Comparison of ENCODE assay signal across 1 cellular context in the genomic region with DNA sequence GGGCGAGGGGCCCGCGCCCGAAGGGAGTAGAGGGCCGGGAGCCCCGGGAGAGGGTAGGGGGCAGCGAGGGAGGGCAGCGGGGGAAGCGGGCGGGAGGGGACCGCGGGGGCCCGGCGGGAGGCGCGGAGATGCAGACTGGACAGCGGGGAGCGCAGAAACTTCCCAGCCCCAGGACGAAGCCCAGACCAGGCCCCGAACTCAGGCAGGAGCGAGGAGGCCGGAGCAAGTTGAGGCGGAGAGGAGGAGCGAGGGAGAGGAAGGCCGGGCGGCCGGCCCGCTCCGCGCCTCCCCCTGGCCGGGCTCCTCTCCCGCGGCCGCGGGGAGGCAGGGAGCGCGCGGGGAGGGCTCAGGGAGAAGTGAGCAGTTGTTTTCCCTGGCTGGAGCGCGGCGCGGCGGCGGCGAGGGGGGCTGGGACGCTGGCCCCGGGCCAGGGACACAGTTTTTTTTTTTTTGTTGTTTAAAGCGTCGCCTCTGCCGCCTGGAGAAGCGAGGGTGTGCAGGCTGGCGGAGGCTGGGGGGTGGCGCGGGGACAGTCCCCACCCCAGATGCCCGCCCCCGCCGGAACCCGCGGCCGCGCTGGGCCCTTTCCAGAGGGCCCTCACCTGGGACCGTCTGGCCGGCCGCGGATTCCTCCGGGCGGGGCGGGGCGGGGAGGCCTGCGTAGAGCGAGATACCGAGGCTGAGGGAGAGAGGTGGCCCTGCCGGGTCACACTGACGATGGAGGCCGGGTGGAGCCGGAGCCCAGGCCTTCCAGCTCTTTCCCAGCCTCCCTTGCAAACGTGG.
TF ChIP-seq lines count a peak whose summit lies in the region.

A gene (minus strand): TSS at position 358 of the 783 bp plus-strand sequence. CDS start 400 bp downstream, outside the sequence.

TF ChIP-seq in K562, 482 proteins besides CTCF, POLR2A, EP300 and RAD21 (continued from another document and continues in another):
- TF ChIP-seq KLF6 (CRISPR knock-in tag; IDR thresholded peaks at IDR 0.05; ENCODE audit: borderline replicate concordance) (no peak), ZNF668 (CRISPR knock-in tag; IDR thresholded peaks at IDR 0.05) (no peak), TEAD4 (IDR thresholded peaks at IDR 0.05; ENCODE audit: low read length) (peak; percentile 38; the same call in 1 of the 2 replicates), TEAD4 (CRISPR knock-in tag; IDR thresholded peaks at IDR 0.05; ENCODE audit: borderline replicate concordance) (no peak), CBFB (CRISPR knock-in tag; IDR thresholded peaks at IDR 0.05) (no peak), TFAM (CRISPR knock-in tag; conservative IDR thresholded peaks at IDR 0.05) (no peak), RBM22 (IDR thresholded peaks at IDR 0.05; ENCODE audit: low read depth, low read length, poor library complexity, severe bottlenecking) (no peak), TEAD1 (CRISPR knock-in tag; IDR thresholded peaks at IDR 0.05) (peak; percentile 63 to 75; a peak in 2 of 4 replicates), HLTF (IDR thresholded peaks at IDR 0.05) (no peak), HMGN3 (IDR thresholded peaks at IDR 0.05; ENCODE audit: borderline replicate concordance, extremely low read depth, insufficient read length, low read depth, low read length) (peak; percentile 70), ZNF316 (IDR thresholded peaks at IDR 0.05) (no peak), ZNF445 (CRISPR knock-in tag; IDR thresholded peaks at IDR 0.05; ENCODE audit: low read depth) (no peak), SUPT5H (IDR thresholded peaks at IDR 0.05) (no peak), GATAD2A (IDR thresholded peaks at IDR 0.05) (0 out of 2 replicates have a peak, but pooled peaks have one; percentile 24), TSC22D4 (tag; IDR thresholded peaks at IDR 0.05) (no peak), RBM15 (IDR thresholded peaks at IDR 0.05; ENCODE audit: insufficient read depth, low read length) (no peak), FIP1L1 (IDR thresholded peaks at IDR 0.05; ENCODE audit: low read depth, low read length, poor library complexity, severe bottlenecking) (peak; percentile 13), XRCC3 (IDR thresholded peaks at IDR 0.05) (no peak), ZNF274 (IDR thresholded peaks at IDR 0.05; ENCODE audit: borderline replicate concordance, low read depth, low read length) (no peak), RBBP5 (IDR thresholded peaks at IDR 0.05; ENCODE audit: borderline replicate concordance, insufficient read depth, low read length, poor library complexity, severe bottlenecking) (peak; percentile 52), KLF1 (tag; IDR thresholded peaks at IDR 0.05) (no peak), THRAP3 (IDR thresholded peaks at IDR 0.05; ENCODE audit: borderline replicate concordance) (no peak), ESRRB (CRISPR knock-in tag; IDR thresholded peaks at IDR 0.05; ENCODE audit: borderline replicate concordance) (no peak), TEAD2 (tag; IDR thresholded peaks at IDR 0.05) (0 out of 2 replicates have a peak, but pooled peaks have one; percentile 23), KDM4B (IDR thresholded peaks at IDR 0.05; ENCODE audit: borderline replicate concordance in 2 of 2, low read depth in 1 of 2) (no peak), IRF2 (CRISPR knock-in tag; IDR thresholded peaks at IDR 0.05) (no peak), ELF1 (tag; IDR thresholded peaks at IDR 0.05) (no peak), XRCC5 (IDR thresholded peaks at IDR 0.05; ENCODE audit: low read depth, low read length) (no peak), NELFE (IDR thresholded peaks at IDR 0.05; ENCODE audit: insufficient read depth, insufficient read length) (no peak), ZNF77 (CRISPR knock-in tag; IDR thresholded peaks at IDR 0.05) (no peak), GTF2A2 (tag; IDR thresholded peaks at IDR 0.05) (no peak), NFXL1 (CRISPR knock-in tag; IDR thresholded peaks at IDR 0.05) (no peak), TBP (optimal IDR thresholded peaks at IDR 0.05; ENCODE audit: low read depth, low read length) (no peak), FOS (IDR thresholded peaks at IDR 0.05; ENCODE audit: extremely low read depth, insufficient read length) (no peak), CHD2 (IDR thresholded peaks at IDR 0.05; ENCODE audit: low read depth, low read length) (peak; percentile 11; the same call in 1 of the 2 replicates), RFX7 (CRISPR knock-in tag; IDR thresholded peaks at IDR 0.05) (no peak), NONO (IDR thresholded peaks at IDR 0.05; ENCODE audit: low read depth in 2 of 2, low read length in 1 of 2) (peak in 1 of 2 experiments; percentile 73; a peak in 1 of 4 replicates), NFE2 (IDR thresholded peaks at IDR 0.05; ENCODE audit: low read depth) (no peak), TCFL5 (CRISPR knock-in tag; conservative IDR thresholded peaks at IDR 0.05) (no peak), MCM5 (IDR thresholded peaks at IDR 0.05; ENCODE audit: low read depth) (no peak), SMARCA4 (IDR thresholded peaks at IDR 0.05) (no peak), KDM2B (CRISPR knock-in tag; IDR thresholded peaks at IDR 0.05) (peak; percentile 74; the same call in 1 of the 2 replicates), EGR1 (conservative IDR thresholded peaks at IDR 0.05) (peak; percentile 29; the same call in 1 of the 2 replicates), PHF8 (IDR thresholded peaks at IDR 0.05; ENCODE audit: borderline replicate concordance, low read length) (peak; percentile 45; the same call in 1 of the 2 replicates), HMG20A (CRISPR knock-in tag; conservative IDR thresholded peaks at IDR 0.05) (no peak), BDP1 (IDR thresholded peaks at IDR 0.05; ENCODE audit: insufficient read depth, insufficient read length) (no peak), ZBTB7A (IDR thresholded peaks at IDR 0.05; ENCODE audit: borderline replicate concordance, control insufficient read depth, low read depth, low read length) (peak; percentile 62; the same call in 1 of the 2 replicates), L3MBTL2 (IDR thresholded peaks at IDR 0.05) (peak; percentile 36; the same call in 1 of the 2 replicates), BHLHE40 (IDR thresholded peaks at IDR 0.05; ENCODE audit: low read length) (no peak), NR3C1 (CRISPR knock-in tag; IDR thresholded peaks at IDR 0.05) (no peak)
- TF ChIP-seq, protein P1, sequence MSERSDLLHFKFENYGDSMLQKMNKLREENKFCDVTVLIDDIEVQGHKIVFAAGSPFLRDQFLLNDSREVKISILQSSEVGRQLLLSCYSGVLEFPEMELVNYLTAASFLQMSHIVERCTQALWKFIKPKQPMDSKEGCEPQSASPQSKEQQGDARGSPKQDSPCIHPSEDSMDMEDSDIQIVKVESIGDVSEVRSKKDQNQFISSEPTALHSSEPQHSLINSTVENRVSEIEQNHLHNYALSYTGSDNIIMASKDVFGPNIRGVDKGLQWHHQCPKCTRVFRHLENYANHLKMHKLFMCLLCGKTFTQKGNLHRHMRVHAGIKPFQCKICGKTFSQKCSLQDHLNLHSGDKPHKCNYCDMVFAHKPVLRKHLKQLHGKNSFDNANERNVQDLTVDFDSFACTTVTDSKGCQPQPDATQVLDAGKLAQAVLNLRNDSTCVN (CRISPR knock-in tag; IDR thresholded peaks at IDR 0.05), result no peak
- TF ChIP-seq, protein P2, sequence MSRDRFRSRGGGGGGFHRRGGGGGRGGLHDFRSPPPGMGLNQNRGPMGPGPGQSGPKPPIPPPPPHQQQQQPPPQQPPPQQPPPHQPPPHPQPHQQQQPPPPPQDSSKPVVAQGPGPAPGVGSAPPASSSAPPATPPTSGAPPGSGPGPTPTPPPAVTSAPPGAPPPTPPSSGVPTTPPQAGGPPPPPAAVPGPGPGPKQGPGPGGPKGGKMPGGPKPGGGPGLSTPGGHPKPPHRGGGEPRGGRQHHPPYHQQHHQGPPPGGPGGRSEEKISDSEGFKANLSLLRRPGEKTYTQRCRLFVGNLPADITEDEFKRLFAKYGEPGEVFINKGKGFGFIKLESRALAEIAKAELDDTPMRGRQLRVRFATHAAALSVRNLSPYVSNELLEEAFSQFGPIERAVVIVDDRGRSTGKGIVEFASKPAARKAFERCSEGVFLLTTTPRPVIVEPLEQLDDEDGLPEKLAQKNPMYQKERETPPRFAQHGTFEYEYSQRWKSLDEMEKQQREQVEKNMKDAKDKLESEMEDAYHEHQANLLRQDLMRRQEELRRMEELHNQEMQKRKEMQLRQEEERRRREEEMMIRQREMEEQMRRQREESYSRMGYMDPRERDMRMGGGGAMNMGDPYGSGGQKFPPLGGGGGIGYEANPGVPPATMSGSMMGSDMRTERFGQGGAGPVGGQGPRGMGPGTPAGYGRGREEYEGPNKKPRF (IDR thresholded peaks at IDR 0.05; ENCODE audit: low read depth, low read length), result no peak
- TF ChIP-seq, protein P3, sequence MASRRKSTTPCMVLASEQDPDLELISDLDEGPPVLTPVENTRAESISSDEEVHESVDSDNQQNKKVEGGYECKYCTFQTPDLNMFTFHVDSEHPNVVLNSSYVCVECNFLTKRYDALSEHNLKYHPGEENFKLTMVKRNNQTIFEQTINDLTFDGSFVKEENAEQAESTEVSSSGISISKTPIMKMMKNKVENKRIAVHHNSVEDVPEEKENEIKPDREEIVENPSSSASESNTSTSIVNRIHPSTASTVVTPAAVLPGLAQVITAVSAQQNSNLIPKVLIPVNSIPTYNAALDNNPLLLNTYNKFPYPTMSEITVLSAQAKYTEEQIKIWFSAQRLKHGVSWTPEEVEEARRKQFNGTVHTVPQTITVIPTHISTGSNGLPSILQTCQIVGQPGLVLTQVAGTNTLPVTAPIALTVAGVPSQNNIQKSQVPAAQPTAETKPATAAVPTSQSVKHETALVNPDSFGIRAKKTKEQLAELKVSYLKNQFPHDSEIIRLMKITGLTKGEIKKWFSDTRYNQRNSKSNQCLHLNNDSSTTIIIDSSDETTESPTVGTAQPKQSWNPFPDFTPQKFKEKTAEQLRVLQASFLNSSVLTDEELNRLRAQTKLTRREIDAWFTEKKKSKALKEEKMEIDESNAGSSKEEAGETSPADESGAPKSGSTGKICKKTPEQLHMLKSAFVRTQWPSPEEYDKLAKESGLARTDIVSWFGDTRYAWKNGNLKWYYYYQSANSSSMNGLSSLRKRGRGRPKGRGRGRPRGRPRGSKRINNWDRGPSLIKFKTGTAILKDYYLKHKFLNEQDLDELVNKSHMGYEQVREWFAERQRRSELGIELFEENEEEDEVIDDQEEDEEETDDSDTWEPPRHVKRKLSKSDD (conservative IDR thresholded peaks at IDR 0.05; ENCODE audit: low read length), result no peak
- TF ChIP-seq, protein P4, sequence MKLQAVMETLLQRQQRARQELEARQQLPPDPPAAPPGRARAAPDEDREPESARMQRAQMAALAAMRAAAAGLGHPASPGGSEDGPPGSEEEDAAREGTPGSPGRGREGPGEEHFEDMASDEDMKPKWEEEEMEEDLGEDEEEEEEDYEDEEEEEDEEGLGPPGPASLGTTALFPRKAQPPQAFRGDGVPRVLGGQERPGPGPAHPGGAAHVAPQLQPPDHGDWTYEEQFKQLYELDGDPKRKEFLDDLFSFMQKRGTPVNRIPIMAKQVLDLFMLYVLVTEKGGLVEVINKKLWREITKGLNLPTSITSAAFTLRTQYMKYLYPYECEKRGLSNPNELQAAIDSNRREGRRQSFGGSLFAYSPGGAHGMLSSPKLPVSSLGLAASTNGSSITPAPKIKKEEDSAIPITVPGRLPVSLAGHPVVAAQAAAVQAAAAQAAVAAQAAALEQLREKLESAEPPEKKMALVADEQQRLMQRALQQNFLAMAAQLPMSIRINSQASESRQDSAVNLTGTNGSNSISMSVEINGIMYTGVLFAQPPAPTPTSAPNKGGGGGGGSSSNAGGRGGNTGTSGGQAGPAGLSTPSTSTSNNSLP (IDR thresholded peaks at IDR 0.05; ENCODE audit: borderline replicate concordance, low read depth, low read length), result no peak
- TF ChIP-seq, protein P5, sequence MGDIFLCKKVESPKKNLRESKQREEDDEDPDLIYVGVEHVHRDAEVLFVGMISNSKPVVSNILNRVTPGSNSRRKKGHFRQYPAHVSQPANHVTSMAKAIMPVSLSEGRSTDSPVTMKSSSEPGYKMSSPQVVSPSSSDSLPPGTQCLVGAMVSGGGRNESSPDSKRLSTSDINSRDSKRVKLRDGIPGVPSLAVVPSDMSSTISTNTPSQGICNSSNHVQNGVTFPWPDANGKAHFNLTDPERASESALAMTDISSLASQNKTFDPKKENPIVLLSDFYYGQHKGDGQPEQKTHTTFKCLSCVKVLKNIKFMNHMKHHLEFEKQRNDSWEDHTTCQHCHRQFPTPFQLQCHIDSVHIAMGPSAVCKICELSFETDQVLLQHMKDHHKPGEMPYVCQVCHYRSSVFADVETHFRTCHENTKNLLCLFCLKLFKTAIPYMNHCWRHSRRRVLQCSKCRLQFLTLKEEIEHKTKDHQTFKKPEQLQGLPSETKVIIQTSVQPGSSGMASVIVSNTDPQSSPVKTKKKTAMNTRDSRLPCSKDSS (IDR thresholded peaks at IDR 0.05; ENCODE audit: low read depth, partially characterized antibody), result no peak
- TF ChIP-seq, protein P6, sequence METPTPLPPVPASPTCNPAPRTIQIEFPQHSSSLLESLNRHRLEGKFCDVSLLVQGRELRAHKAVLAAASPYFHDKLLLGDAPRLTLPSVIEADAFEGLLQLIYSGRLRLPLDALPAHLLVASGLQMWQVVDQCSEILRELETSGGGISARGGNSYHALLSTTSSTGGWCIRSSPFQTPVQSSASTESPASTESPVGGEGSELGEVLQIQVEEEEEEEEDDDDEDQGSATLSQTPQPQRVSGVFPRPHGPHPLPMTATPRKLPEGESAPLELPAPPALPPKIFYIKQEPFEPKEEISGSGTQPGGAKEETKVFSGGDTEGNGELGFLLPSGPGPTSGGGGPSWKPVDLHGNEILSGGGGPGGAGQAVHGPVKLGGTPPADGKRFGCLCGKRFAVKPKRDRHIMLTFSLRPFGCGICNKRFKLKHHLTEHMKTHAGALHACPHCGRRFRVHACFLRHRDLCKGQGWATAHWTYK (CRISPR knock-in tag; IDR thresholded peaks at IDR 0.05), result 0 out of 2 replicates have a peak, but pooled peaks have one; percentile 8
- TF ChIP-seq, protein P7, sequence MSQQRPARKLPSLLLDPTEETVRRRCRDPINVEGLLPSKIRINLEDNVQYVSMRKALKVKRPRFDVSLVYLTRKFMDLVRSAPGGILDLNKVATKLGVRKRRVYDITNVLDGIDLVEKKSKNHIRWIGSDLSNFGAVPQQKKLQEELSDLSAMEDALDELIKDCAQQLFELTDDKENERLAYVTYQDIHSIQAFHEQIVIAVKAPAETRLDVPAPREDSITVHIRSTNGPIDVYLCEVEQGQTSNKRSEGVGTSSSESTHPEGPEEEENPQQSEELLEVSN (IDR thresholded peaks at IDR 0.05; ENCODE audit: borderline replicate concordance in 1 of 2, extremely low read depth in 1 of 2, insufficient read depth in 1 of 2, insufficient read length in 1 of 2, low read depth in 1 of 2, low read length in 1 of 2, poor library complexity in 1 of 2, severe bottlenecking in 1 of 2), result peak in 1 of 2 experiments; percentile 59
- TF ChIP-seq, protein P8, sequence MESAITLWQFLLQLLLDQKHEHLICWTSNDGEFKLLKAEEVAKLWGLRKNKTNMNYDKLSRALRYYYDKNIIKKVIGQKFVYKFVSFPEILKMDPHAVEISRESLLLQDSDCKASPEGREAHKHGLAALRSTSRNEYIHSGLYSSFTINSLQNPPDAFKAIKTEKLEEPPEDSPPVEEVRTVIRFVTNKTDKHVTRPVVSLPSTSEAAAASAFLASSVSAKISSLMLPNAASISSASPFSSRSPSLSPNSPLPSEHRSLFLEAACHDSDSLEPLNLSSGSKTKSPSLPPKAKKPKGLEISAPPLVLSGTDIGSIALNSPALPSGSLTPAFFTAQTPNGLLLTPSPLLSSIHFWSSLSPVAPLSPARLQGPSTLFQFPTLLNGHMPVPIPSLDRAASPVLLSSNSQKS (CRISPR knock-in tag; IDR thresholded peaks at IDR 0.05), result no peak
